ENCODE assay signal across 17 cellular contexts in the genomic region with DNA sequence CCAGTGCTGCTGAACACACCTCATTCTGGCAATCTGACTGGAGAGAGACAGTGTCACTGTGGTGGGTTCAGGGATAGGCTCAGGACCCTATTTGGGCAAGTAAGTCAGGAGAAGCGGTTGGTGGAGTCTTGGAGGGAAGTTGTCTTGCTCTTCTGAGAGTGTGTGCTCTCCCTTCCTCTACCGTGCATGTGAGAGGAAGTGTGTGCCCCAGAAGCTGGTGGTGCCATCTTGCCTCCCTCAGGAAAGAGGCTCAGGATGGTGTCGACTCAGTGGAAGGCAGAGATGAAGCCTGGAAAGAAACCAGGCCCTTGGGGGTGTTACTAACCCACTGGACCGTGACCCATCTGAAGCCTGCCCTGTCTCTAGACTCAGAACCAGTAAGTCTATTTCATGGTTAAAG. TPM values are rescaled to one million over a fixed set of nuclear protein-coding genes. Genes with fewer than 3 reads are reported as not detected.
"Had no signal": no experiment of that assay in that cellular context is flagged by ENCODE, and none has a peak within 500 bp of the region (broad histone marks: within the 10 kb centered on the region; RNA-seq: fewer than 3 reads in every experiment).

No MANE protein-coding gene starts in this region.

- H3K9me3 ChIP-seq: gastrocnemius medialis, lower lobe of right lung had no signal

- DNase-seq: cortex of kidney; dorsolateral prefrontal cortex; effector CD8-positive, alpha-beta T cell; gastrocnemius medialis; glutamatergic neuron; left ventricle myocardium inferior; lower lobe of right lung; natural killer cell; right cardiac atrium; small intestine; stimulated activated CD4-positive, alpha-beta T cell treated with anti-CD3 and anti-CD28 coated beads, Interleukin-12 subunit alpha, Interleukin-12 subunit beta, amount 100 ng/mL, for 4 hours; stimulated activated naive CD8-positive, alpha-beta T cell treated with anti-CD3 and anti-CD28 coated beads, Interleukin-15, Interleukin-2, amounts not matched to agents 100 U/mL and 50 U/mL, for 24 hours; tibial artery; upper lobe of left lung; uterus had no signal

- ATAC-seq: gastrocnemius medialis; lower lobe of right lung; natural killer cell; stimulated activated naive CD8-positive, alpha-beta T cell treated with anti-CD3 and anti-CD28 coated beads, Interleukin-15, Interleukin-2, amounts not matched to agents 100 U/mL and 50 U/mL, for 24 hours had no signal

- H3K27ac ChIP-seq: dorsolateral prefrontal cortex, gastrocnemius medialis, left ventricle myocardium inferior, tibial artery, upper lobe of left lung, uterus had no signal

- H3K36me3 ChIP-seq: uterus had no signal

- FAIRE-seq: keratinocyte, small intestine had no signal

- H3K4me1 ChIP-seq: gastrocnemius medialis, left ventricle myocardium inferior, lower lobe of right lung, upper lobe of left lung, uterus had no signal

- H3K27me3 ChIP-seq: dorsolateral prefrontal cortex, gastrocnemius medialis, tibial artery, upper lobe of left lung, uterus had no signal

- H3K4me3 ChIP-seq: dorsolateral prefrontal cortex, gastrocnemius medialis, left ventricle myocardium inferior, lower lobe of right lung, tibial artery, upper lobe of left lung, uterus had no signal

RNA-seq across cellular contexts. Expression of a gene that starts 6.8 kb away (rescaled TPM):
- total RNA-seq: myocyte, natural killer cell had no signal
- polyA plus RNA-seq: keratinocyte had no signal
